Comparison of ENCODE assay signal across 26 cellular contexts in the genomic region with DNA sequence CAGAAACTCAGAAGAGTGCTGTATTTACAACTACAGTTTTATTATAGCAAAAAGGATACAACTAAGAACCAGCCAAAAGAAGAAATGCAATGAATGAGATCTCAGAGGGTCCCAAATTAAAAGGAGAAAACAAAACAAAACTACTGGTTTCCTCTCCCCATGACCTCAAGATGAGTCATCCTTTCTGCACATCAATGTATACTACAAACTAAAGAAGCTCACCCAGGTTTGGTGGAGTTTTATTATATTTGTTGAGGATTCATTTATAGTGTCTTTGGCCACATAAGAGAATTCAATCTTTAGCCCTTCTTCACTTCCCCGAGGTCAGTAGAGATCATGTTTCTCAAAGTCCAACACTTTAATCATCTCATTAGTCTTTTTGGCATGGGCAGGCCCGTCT.
DNase-seq lines count a peak whose midpoint lies in the region; FAIRE-seq and TF ChIP-seq lines count a peak whose summit lies in the region.
"Had no signal": no experiment of that assay in that cellular context is flagged by ENCODE, and none has a peak within 500 bp of the region (broad histone marks: within the 10 kb centered on the region; RNA-seq: fewer than 3 reads in every experiment).

No MANE protein-coding gene starts in this region.

- no peaks in the 10 kb centered on the region for H3K9me3 ChIP-seq in GM23248 (ENCODE audit: low read depth)
- H3K9me3 ChIP-seq: gastrocnemius medialis, spleen, tibial artery had no signal

- H3K79me2 ChIP-seq in GM23248 (ENCODE audit: insufficient read depth): no peaks in the 10 kb centered on the region

- peaks cover 12% of the 10 kb centered on the region for H3K4me1 ChIP-seq in GM23248 (ENCODE audit: insufficient read depth)
- H3K4me1 ChIP-seq: gastrocnemius medialis, spleen, tibial artery had no signal

- H2AFZ ChIP-seq in GM23248: no peak overlapping the region

- H3K27ac ChIP-seq in GM23248: no peak overlapping the region
- H3K27ac ChIP-seq: dorsolateral prefrontal cortex, epithelial cell of prostate, gastrocnemius medialis, spleen, tibial artery had no signal

- FAIRE-seq in bronchial epithelial cell (lab: Jason Lieb, UNC): no peak
- FAIRE-seq: GM12891, H1 had no signal

- in situ Hi-C loops in GM23248 (cut with MboI): no loop called here

- H3F3A ChIP-seq in GM23248 (ENCODE audit: insufficient read depth): no peaks in the 10 kb centered on the region; the same call in 1 of the 2 replicates

- H3K9ac ChIP-seq in GM23248: no peak overlapping the region

- TF ChIP-seq CTCF in bronchial epithelial cell (IDR thresholded peaks at IDR 0.05; ENCODE audit: insufficient read depth, low read length, severe bottlenecking): no peak

- no peaks in the 10 kb centered on the region for H3K9me2 ChIP-seq in GM23248 (ENCODE audit: insufficient read depth)

- no peaks in the 10 kb centered on the region for H4K20me1 ChIP-seq in GM23248 (ENCODE audit: insufficient read depth)

- WGBS in GM23248 (ENCODE audit: low coverage in 1 of 2, low lambda C conversion rate in 2 of 2, missing lambda C conversion rate in 2 of 2), 2 experiments: 50 to 51% methylated on average over 2 of the region's 2 CpGs

- no peak overlapping the region for H3K4me2 ChIP-seq in GM23248 (ENCODE audit: unreplicated experiment)

- H3K36me3 ChIP-seq in GM23248 (ENCODE audit: low read depth) (no peaks in the 10 kb centered on the region), bronchial epithelial cell (ENCODE audit: control insufficient read depth, insufficient read depth, low read length) (no peaks in the 10 kb centered on the region)
- H3K36me3 ChIP-seq: gastrocnemius medialis, spleen, tibial artery had no signal

- DNase-seq in GM23248 (peak; percentile 40), NCI-H226 (peak; percentile 30), bronchial epithelial cell (ENCODE audit: low read depth) (peak; percentile 34), renal cortical epithelial cell (ENCODE audit: low read depth) (peak; percentile 1), hypothalamus (lab: John Stamatoyannopoulos, UW) (no peak), SIG-M5 treated with dmso at 0.1 percent for 504 hours (lab: John Stamatoyannopoulos, UW; ENCODE audit: unreplicated experiment) (no peak)
- DNase-seq in activated naive CD4-positive, alpha-beta T cell (lab: John Stamatoyannopoulos, UW): no peak
- DNase-seq: activated CD4-positive, alpha-beta memory T cell treated with anti-CD3 and anti-CD28 coated beads for 36 hours; activated CD4-positive, CD25-positive, alpha-beta regulatory T cell; activated gamma-delta T cell; CD8-positive, alpha-beta T cell; central memory CD4-positive, alpha-beta T cell; dorsolateral prefrontal cortex; gastrocnemius medialis; kidney glomerular epithelial cell; NCI-H1417; NCI-H2107; NCI-H510A treated with DMSO at 0.1 percent for 48 hours; nucleus accumbens; spleen; stimulated activated CD4-positive, alpha-beta T cell treated with anti-CD3 and anti-CD28 coated beads, Interleukin-4, amount 100 ng/mL, for 24 hours; stimulated activated naive CD4-positive, alpha-beta T cell treated with Interleukin-2 at 50 U/mL for 16 hours; tibial artery had no signal

- H3K4me3 ChIP-seq in GM23248: no peak overlapping the region
- no peak overlapping the region for H3K4me3 ChIP-seq in bronchial epithelial cell (ENCODE audit: low read depth, low read length)
- H3K4me3 ChIP-seq: dorsolateral prefrontal cortex, gastrocnemius medialis, spleen, tibial artery had no signal

- no peaks in the 10 kb centered on the region for H3K27me3 ChIP-seq in GM23248 (replicated peaks; ENCODE audit: insufficient read depth)
- no peaks in the 10 kb centered on the region for H3K27me3 ChIP-seq in bronchial epithelial cell (ENCODE audit: control insufficient read depth, insufficient read depth, low read length)
- H3K27me3 ChIP-seq: dorsolateral prefrontal cortex, gastrocnemius medialis, spleen, tibial artery had no signal

Comparison
In these comparisons a context has a peak if more than half of its experiments do, and no peak if none do; other contexts are left out.
1. DNase-seq: peak in GM23248 (single experiment), NCI-H226 (single experiment), bronchial epithelial cell (single experiment) and renal cortical epithelial cell (single experiment); none in hypothalamus (0 of 51), activated naive CD4-positive, alpha-beta T cell (0 of 4) and SIG-M5 treated with dmso at 0.1 percent for 504 hours (single experiment).